Comparison of ENCODE assay signal across 15 cellular contexts in genomic region chr9:130660326-130660682, GRCh38. TPM values are rescaled to one million over a fixed set of nuclear protein-coding genes. Genes with fewer than 3 reads are reported as not detected.
A peak's percentile ranks its signal among the peaks of the same experiment; 100 is the strongest.
DNase-seq lines count a peak whose midpoint lies in the region; ATAC-seq and TF ChIP-seq lines count a peak whose summit lies in the region.
"Had no signal": no experiment of that assay in that cellular context is flagged by ENCODE, and none has a peak within 500 bp of the region (broad histone marks: within the 10 kb centered on the region; RNA-seq: fewer than 3 reads in every experiment).

No MANE protein-coding gene starts in this region.

- BruUV-seq in A673 (replicated peaks; lab: Mats Ljungman, UMichigan), result no TSS peak

- CTCF ChIA-PET in A673 (lab: Charles Lee), result interaction anchor here (0.6 kb wide), 1 partner anchor 229 kb away, joined by 3 read pairs; no protein-coding TSS in a partner anchor

- POLR2A ChIA-PET in A673 (lab: Charles Lee; ENCODE audit: low non-redundant PET), result no interaction called here

- intact Hi-C loops in A673 (cut with micrococcal nuclease; ENCODE audit: unreplicated experiment), result no loop called here
- intact Hi-C loops in ovary (cut with DNase I), result no loop called here

- ATAC-seq in GM21528 (IDR thresholded peaks at IDR 0.05; ENCODE audit: low FRiP score, unreplicated experiment), result no peak
- ATAC-seq: activated CD8-positive, alpha-beta T cell treated with anti-CD3 and anti-CD28 coated beads for 36 hours; natural killer cell treated with Interleukin-12 subunit alpha and Interleukin-12 subunit beta and Interleukin-15 and Interleukin-18, amount 100 ng/mL, for 72 hours had no signal

- TF ChIP-seq EP300 in ovary (IDR thresholded peaks at IDR 0.05), result no peak

- WGBS in ovary, 3 donors, result 1% methylated on average over 19 to 33 of the region's 33 CpGs

- no peak for DNase-seq in A673 (ENCODE audit: low spot score)
- no peak for DNase-seq in HL-60 (ENCODE audit: low read depth in 1 of 2, low spot score in 1 of 2)
- no peak for DNase-seq in epithelial cell of proximal tubule (ENCODE audit: low read depth)
- no peak for DNase-seq in ovary
- no peak for DNase-seq in activated effector memory CD4-positive, alpha-beta T cell treated with Interleukin-2 at 50 U/mL for 16 hours
- DNase-seq in GM03348 (ENCODE audit: low spot score), result no peak
- no peak for DNase-seq in activated CD4-positive, alpha-beta T cell treated with anti-CD3 and anti-CD28 coated beads, Interleukin-2, amount 50 U/mL, for 4 hours
- DNase-seq: activated CD8-positive, alpha-beta T cell treated with anti-CD3 and anti-CD28 coated beads for 36 hours; amniotic stem cell; HFFc6; NCI-H774; substantia nigra had no signal

- no peaks in the 10 kb centered on the region for H3K36me3 ChIP-seq in A673 (ENCODE audit: insufficient read depth, low read length, poor library complexity, severe bottlenecking)
- H3K36me3 ChIP-seq in ovary, result no peaks in the 10 kb centered on the region

- no peak for TF ChIP-seq POLR2A in ovary (IDR thresholded peaks at IDR 0.05)

- H3K27ac ChIP-seq in A673 (ENCODE audit: low read depth, low read length, poor library complexity, severe bottlenecking) (no peak overlapping the region), HL-60 (replicated peaks) (no peak overlapping the region), ovary (no peak overlapping the region)

- no peaks in the 10 kb centered on the region for H3K9me3 ChIP-seq in A673 (ENCODE audit: low read depth, low read length, poor library complexity, severe bottlenecking)
- H3K9me3 ChIP-seq in ovary, result no peaks in the 10 kb centered on the region

- H3K27me3 ChIP-seq in A673 (replicated peaks; ENCODE audit: insufficient read depth, low read depth, low read length, poor library complexity), result peaks cover 98% of the 10 kb centered on the region
- peaks cover 79% of the 10 kb centered on the region for H3K27me3 ChIP-seq in HL-60 (ENCODE audit: insufficient read depth, poor library complexity, severe bottlenecking)
- H3K27me3 ChIP-seq in ovary, result peaks cover 8% of the 10 kb centered on the region

- H3K4me1 ChIP-seq in A673 (ENCODE audit: insufficient read depth, low read length, poor library complexity, severe bottlenecking) (peaks cover 23% of the 10 kb centered on the region), ovary (ENCODE audit: insufficient read depth) (peaks cover 8% of the 10 kb centered on the region)

- H3K4me3 ChIP-seq in A673 (ENCODE audit: low read depth, low read length, poor library complexity, severe bottlenecking) (peak overlapping the region; percentile 21), HL-60 (replicated peaks; ENCODE audit: insufficient read depth, low read length) (peak overlapping the region; percentile 26; the same call in 1 of the 2 replicates), epithelial cell of proximal tubule (ENCODE audit: low read depth, low read length) (peak overlapping the region; percentile 27), ovary (peak overlapping the region; percentile 32)

- no peak for TF ChIP-seq CTCF in A673 (conservative IDR thresholded peaks at IDR 0.05; ENCODE audit: low read depth, low read length)
- no peak for TF ChIP-seq CTCF in HL-60 (IDR thresholded peaks at IDR 0.05; ENCODE audit: insufficient read depth, low read length)
- TF ChIP-seq CTCF in epithelial cell of proximal tubule (conservative IDR thresholded peaks at IDR 0.05; ENCODE audit: low read depth, low read length), result no peak
- no peak for TF ChIP-seq CTCF in ovary (IDR thresholded peaks at IDR 0.05)

RNA-seq across cellular contexts. Expression of gene PRDM12, which starts 4.1 kb away (rescaled TPM):
- total RNA-seq in A673 (2021) (not detected in 2 replicates), epithelial cell of proximal tubule (not detected in 2 replicates), ovary (not detected)
- polyA plus RNA-seq in ovary, result not detected
- total RNA-seq: M059J had no signal

RNA-seq across cellular contexts. Expression of gene EXOSC2, which starts 33.3 kb away (rescaled TPM):
- 107 and 109 TPM in 2 replicates for total RNA-seq in A673 (2021)
- 22.4 and 60.8 TPM in 2 replicates for total RNA-seq in epithelial cell of proximal tubule
- 10 to 100 TPM; 14.7 to 40.1 (median 33.8) TPM for total RNA-seq in ovary
- 10 to 100 TPM; 21.5 to 32.7 TPM for polyA plus RNA-seq in ovary
